ENCODE assay signal across 8 cellular contexts in the genomic region with DNA sequence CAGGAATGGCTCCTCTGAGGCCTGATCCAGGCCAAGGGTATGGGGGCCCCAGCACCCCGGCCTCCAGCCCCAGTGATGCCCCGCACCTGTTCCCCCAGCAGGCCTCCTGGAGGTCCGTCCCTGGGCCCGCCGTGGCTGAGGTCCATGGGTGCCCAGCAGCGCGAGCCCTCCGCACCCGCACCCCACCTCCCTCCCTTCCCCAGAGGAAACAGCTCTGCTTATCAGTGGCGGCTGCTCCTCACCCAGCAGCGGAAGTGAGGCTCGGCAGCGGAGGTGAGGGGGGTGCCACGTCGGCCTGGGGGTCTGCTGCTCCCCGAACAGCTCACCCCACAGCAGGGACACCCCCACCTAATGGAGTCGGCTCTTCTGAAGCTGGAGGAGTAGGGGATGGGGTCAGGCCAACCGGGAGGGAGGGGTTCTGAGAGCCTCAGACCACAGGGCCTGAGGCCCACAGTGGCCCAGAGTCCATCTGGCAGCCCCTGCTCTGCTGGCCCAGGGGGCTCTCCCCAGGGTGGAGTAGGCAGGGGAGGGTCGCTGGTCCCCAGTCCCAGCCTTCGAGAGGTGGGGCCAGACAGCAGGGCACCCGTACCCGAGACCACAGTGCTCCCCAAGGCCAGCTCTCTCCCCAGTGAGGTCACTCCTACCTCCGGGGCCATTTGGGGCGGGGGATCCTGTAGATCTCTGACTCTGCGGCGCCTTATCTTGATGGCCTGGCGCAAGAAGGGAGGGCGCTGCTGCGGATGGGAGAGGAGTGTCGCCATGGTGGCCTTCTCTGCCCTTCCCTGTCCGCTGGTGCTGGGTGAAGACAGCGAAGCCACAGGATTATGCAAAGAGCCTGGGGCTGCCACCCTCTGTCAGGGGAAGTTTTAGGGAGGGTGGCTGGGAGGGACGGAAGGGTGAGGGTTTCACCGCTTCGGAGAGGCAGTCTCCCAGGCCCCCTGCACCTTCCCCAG. TPM values are rescaled to one million over a fixed set of nuclear protein-coding genes. Genes with fewer than 3 reads are reported as not detected.
DNase-seq lines count a peak whose midpoint lies in the region; ATAC-seq and TF ChIP-seq lines count a peak whose summit lies in the region.

A gene (minus strand): TSS at position 828 of the 953 bp plus-strand sequence. CDS start 67 bp downstream, at position 761.

- no peak for TF ChIP-seq CTCF in WERI-Rb-1 (IDR thresholded peaks at IDR 0.05; ENCODE audit: low read depth, low read length)
- TF ChIP-seq CTCF in vagina (IDR thresholded peaks at IDR 0.05), result no peak

- peaks cover 46% of the 10 kb centered on the region for H3K4me1 ChIP-seq in vagina

- H3K36me3 ChIP-seq in WERI-Rb-1, result peaks cover 35% of the 10 kb centered on the region
- peaks cover 8 to 29% of the 10 kb centered on the region in 2 donors for H3K36me3 ChIP-seq in vagina

- H3K4me3 Mint-ChIP-seq in central memory CD8-positive, alpha-beta T cell, result peak within 1 kb of the TSS; percentile 92
- H3K4me3 Mint-ChIP-seq in naive B cell, result peak within 1 kb of the TSS; percentile 86 to 96 (median 93)

- peak within 1 kb of the TSS; percentile 72 for H3K27ac ChIP-seq in WERI-Rb-1
- peak within 1 kb of the TSS; percentile 93 for H3K27ac ChIP-seq in vagina

- H3K4me3 ChIP-seq in WERI-Rb-1 (ENCODE audit: low read depth, low read length) (no peak within 1 kb of the TSS), vagina (peak within 1 kb of the TSS; percentile 3 to 37)

- peaks cover 18% of the 10 kb centered on the region for H3K4me1 Mint-ChIP-seq in central memory CD8-positive, alpha-beta T cell
- H3K4me1 Mint-ChIP-seq in naive B cell, result peaks cover 16 to 33% (median 27%) of the 10 kb centered on the region in 3 donors

- peak within 1 kb of the TSS; percentile 93 for H3K27ac Mint-ChIP-seq in central memory CD8-positive, alpha-beta T cell (ENCODE audit: low read depth)
- peak within 1 kb of the TSS; percentile 90 to 98 (median 96) for H3K27ac Mint-ChIP-seq in naive B cell

- H3K9me3 Mint-ChIP-seq in central memory CD8-positive, alpha-beta T cell, result no peaks in the 10 kb centered on the region
- no peaks in the 10 kb centered on the region for H3K9me3 Mint-ChIP-seq in naive B cell

- H3K9me3 ChIP-seq in WERI-Rb-1 (ENCODE audit: severe bottlenecking) (no peaks in the 10 kb centered on the region), vagina (no peaks in the 10 kb centered on the region)

- intact Hi-C loops in vagina (cut with DNase I), result no loop called here

- ATAC-seq in HG02798 (IDR thresholded peaks at IDR 0.05; ENCODE audit: poor library complexity, unreplicated experiment), result peak; percentile 20
- peak; percentile 89 for ATAC-seq in central memory CD8-positive, alpha-beta T cell (replicated peaks; ENCODE audit: extremely low read depth, poor library complexity, severe bottlenecking)
- peak; percentile 51 to 62 for ATAC-seq in naive B cell (ENCODE audit: low read depth in 2 of 2)

- H3K27me3 ChIP-seq in WERI-Rb-1 (ENCODE audit: insufficient read depth, low read depth, severe bottlenecking) (no peaks in the 10 kb centered on the region), vagina (no peaks in the 10 kb centered on the region)

- no peaks in the 10 kb centered on the region for H3K27me3 Mint-ChIP-seq in central memory CD8-positive, alpha-beta T cell
- no peaks in the 10 kb centered on the region for H3K27me3 Mint-ChIP-seq in naive B cell

- peaks cover 34% of the 10 kb centered on the region for H3K36me3 Mint-ChIP-seq in central memory CD8-positive, alpha-beta T cell (ENCODE audit: insufficient read depth)
- H3K36me3 Mint-ChIP-seq in naive B cell, result peaks cover 4 to 11% of the 10 kb centered on the region in 2 donors

- TF ChIP-seq POLR2A in vagina (IDR thresholded peaks at IDR 0.05), result no peak

- DNase-seq in AML-193 (lab: John Stamatoyannopoulos, UW) (peak; percentile 92 to 93), WERI-Rb-1 (peak; percentile 47), naive B cell (peak; percentile 60), vagina (ENCODE audit: extremely low spot score in 2 of 2) (no peak), NCI-H1436 treated with DMSO at 0.1 percent for 48 hours (lab: John Stamatoyannopoulos, UW) (no peak), EL (no peak)
- DNase-seq in central memory CD8-positive, alpha-beta T cell (ENCODE audit: low spot score in 2 of 2), result peak; percentile 48 to 51

RNA-seq across cellular contexts. Expression of the gene that starts here (rescaled TPM):
- polyA plus RNA-seq in naive B cell (ENCODE audit: low read depth in 6 of 6), result 10 to 100 TPM; 11.5 to 31.5 (median 20.5) TPM
- total RNA-seq in vagina, result 32.7 TPM

Comparison
In these comparisons a context has a peak if more than half of its experiments do, and no peak if none do; other contexts are left out.
1. DNase-seq: peak in AML-193 (2 of 2), WERI-Rb-1 (single experiment), central memory CD8-positive, alpha-beta T cell (2 of 2) and naive B cell (single experiment); none in vagina (0 of 2), NCI-H1436 treated with DMSO at 0.1 percent for 48 hours (single experiment) and EL (single experiment).
2. ATAC-seq: peak in every context shown above with its lines; median percentile 89 in central memory CD8-positive, alpha-beta T cell; 56 in naive B cell; 20 in HG02798.